12 cellular contexts compared by ENCODE assay signal in genomic region chr1:223175633-223176032, GRCh38. TPM values are rescaled to one million over a fixed set of nuclear protein-coding genes. Genes with fewer than 3 reads are reported as not detected.
DNase-seq lines count a peak whose midpoint lies in the region; ATAC-seq and TF ChIP-seq lines count a peak whose summit lies in the region.
"Had no signal": no experiment of that assay in that cellular context is flagged by ENCODE, and none has a peak within 500 bp of the region (broad histone marks: within the 10 kb centered on the region; RNA-seq: fewer than 3 reads in every experiment).

No MANE protein-coding gene starts in this region.

- no peaks in the 10 kb centered on the region for H3K9me2 ChIP-seq in PC-9 (ENCODE audit: insufficient read depth)

- H3K27me3 ChIP-seq in subcutaneous abdominal adipose tissue (ENCODE audit: control insufficient read depth in 5 of 5, insufficient read depth in 4 of 5, low read length in 5 of 5) (no peaks in the 10 kb centered on the region), PC-9 (ENCODE audit: insufficient read depth, low read depth) (no peaks in the 10 kb centered on the region)
- H3K27me3 ChIP-seq: body of pancreas had no signal

- no peak overlapping the region for H3K9ac ChIP-seq in subcutaneous abdominal adipose tissue (ENCODE audit: low read length in 5 of 5)

- H2AFZ ChIP-seq in PC-9, result no peak overlapping the region

- H3K36me3 ChIP-seq in subcutaneous abdominal adipose tissue (ENCODE audit: control insufficient read depth in 5 of 5, insufficient read depth in 5 of 5, low read length in 5 of 5) (no peaks in the 10 kb centered on the region), PC-9 (ENCODE audit: low read depth) (no peaks in the 10 kb centered on the region)

- no peak overlapping the region for H3K4me2 ChIP-seq in PC-9

- intact Hi-C loops in PC-9 (cut with micrococcal nuclease; ENCODE audit: unreplicated experiment), result loop anchor here (1.0 to 5.0 kb wide), 2 partner anchors 33 to 508 kb away; partner anchors contain the start of gene TLR5

- CTCF ChIA-PET in PC-9 (lab: Charles Lee), result interaction anchor here (0.6 to 1.3 kb wide), 6 partner anchors 21 to 381 kb away, joined by 3 read pairs; no protein-coding TSS in a partner anchor

- peaks cover 3% of the 10 kb centered on the region; the same call in 1 of the 2 replicates for H3F3A ChIP-seq in PC-9 (ENCODE audit: insufficient read depth, low read depth)

- DNase-seq in Kasumi-1 (lab: John Stamatoyannopoulos, UW) (peak; percentile 13 to 45), SKM-1 treated with dmso at 0.1 percent for 144 hours (lab: John Stamatoyannopoulos, UW; ENCODE audit: unreplicated experiment) (peak; percentile 73), left lobe of liver (ENCODE audit: low spot score) (peak; percentile 37), NCI-H1105 (lab: John Stamatoyannopoulos, UW) (no peak), PC-9 (no peak), NCI-H1105 treated with DMSO at 0.1 percent for 48 hours (lab: John Stamatoyannopoulos, UW) (no peak)
- DNase-seq in stimulated activated naive CD4-positive, alpha-beta T cell treated with Interleukin-2 at 50 U/mL for 16 hours (lab: John Stamatoyannopoulos, UW), result no peak
- DNase-seq: stimulated activated CD4-positive, alpha-beta T cell treated with anti-CD3 and anti-CD28 coated beads, Interleukin-4, amount 100 ng/mL, for 4 hours had no signal

- POLR2A ChIA-PET in PC-9 (lab: Charles Lee; ENCODE audit: unreplicated experiment), result no interaction called here

- peak; percentile 10 for ATAC-seq in left lobe of liver

- H3K27ac ChIP-seq in subcutaneous abdominal adipose tissue (ENCODE audit: low read depth, low read length) (peak overlapping the region; percentile 28), PC-9 (no peak overlapping the region)

- peaks cover 2 to 42% (median 26%) of the 10 kb centered on the region in 5 donors for H3K4me1 ChIP-seq in subcutaneous abdominal adipose tissue (ENCODE audit: control insufficient read depth in 5 of 5, insufficient read depth in 5 of 5, low read length in 5 of 5)
- peaks cover 22% of the 10 kb centered on the region for H3K4me1 ChIP-seq in PC-9 (replicated peaks; ENCODE audit: insufficient read depth)

- no peaks in the 10 kb centered on the region for H3K79me2 ChIP-seq in PC-9 (ENCODE audit: low read depth)

- H3K9me3 ChIP-seq in subcutaneous abdominal adipose tissue (ENCODE audit: control insufficient read depth in 5 of 5, low read length in 5 of 5) (no peaks in the 10 kb centered on the region), PC-9 (ENCODE audit: insufficient read depth, low read depth) (no peaks in the 10 kb centered on the region)
- H3K9me3 ChIP-seq: body of pancreas had no signal

- no peaks in the 10 kb centered on the region for H4K20me1 ChIP-seq in PC-9 (ENCODE audit: insufficient read depth)

- no TSS peak for BruUV-seq in PC-9 (replicated peaks; lab: Mats Ljungman, UMichigan)

- TF ChIP-seq CTCF in PC-9 (conservative IDR thresholded peaks at IDR 0.05), result no peak

- H3K4me3 ChIP-seq in subcutaneous abdominal adipose tissue (ENCODE audit: low read depth in 1 of 5, low read length in 5 of 5) (no peak overlapping the region), PC-9 (no peak overlapping the region)
- H3K4me3 ChIP-seq: body of pancreas, lung had no signal

RNA-seq across cellular contexts. Expression of gene TLR5, which starts 32.6 kb away (rescaled TPM):
- total RNA-seq in left lobe of liver (1.1 TPM), PC-9 (2021) (2.5 and 3.4 TPM in 2 replicates)
- total RNA-seq: B cell had no signal

Comparison
In these comparisons a context has a peak if more than half of its experiments do, and no peak if none do; other contexts are left out.
1. DNase-seq: peak in Kasumi-1 (2 of 2), SKM-1 treated with dmso at 0.1 percent for 144 hours (single experiment) and left lobe of liver (single experiment); none in NCI-H1105 (single experiment), PC-9 (0 of 2), NCI-H1105 treated with DMSO at 0.1 percent for 48 hours (single experiment) and stimulated activated naive CD4-positive, alpha-beta T cell treated with Interleukin-2 at 50 U/mL for 16 hours (single experiment).